In genomic region chr2:216012830-216013079, GRCh38 we compare ENCODE assay signal across 9 cellular contexts. TPM values are rescaled to one million over a fixed set of nuclear protein-coding genes. Genes with fewer than 3 reads are reported as not detected.
DNase-seq lines count a peak whose midpoint lies in the region; ATAC-seq, FAIRE-seq and TF ChIP-seq lines count a peak whose summit lies in the region.
"Had no signal": no experiment of that assay in that cellular context is flagged by ENCODE, and none has a peak within 500 bp of the region (broad histone marks: within the 10 kb centered on the region; RNA-seq: fewer than 3 reads in every experiment).

No MANE protein-coding gene starts in this region.

- H3K4me3 ChIP-seq in keratinocyte (ENCODE audit: control insufficient read depth in 2 of 3, extremely low read depth in 1 of 3, insufficient read depth in 2 of 3, low read depth in 1 of 3, low read length in 3 of 3) (peak overlapping the region; percentile 67 to 99 (median 96)), stomach (peak overlapping the region; percentile 54 to 84 (median 75))

- H3K36me3 ChIP-seq in keratinocyte (ENCODE audit: control insufficient read depth in 2 of 2, extremely low read depth in 1 of 2, insufficient read depth in 2 of 2, low read length in 2 of 2), result no peaks in the 10 kb centered on the region
- no peaks in the 10 kb centered on the region for H3K36me3 ChIP-seq in stomach

- H3K27ac Mint-ChIP-seq in activated naive CD4-positive, alpha-beta T cell treated with anti-CD3 and anti-CD28 coated beads, Interleukin-2, amount 50 U/mL, for 72 hours, result peak overlapping the region; percentile 29 to 82

- ATAC-seq in activated naive CD4-positive, alpha-beta T cell treated with anti-CD3 and anti-CD28 coated beads, Interleukin-2, amount 50 U/mL, for 72 hours, result no peak
- ATAC-seq in HG02840 (IDR thresholded peaks at IDR 0.05; ENCODE audit: low FRiP score, unreplicated experiment), result no peak

- H3K4me1 ChIP-seq in keratinocyte (ENCODE audit: control insufficient read depth, extremely low read depth, insufficient read depth, low read length) (peaks cover 18% of the 10 kb centered on the region), stomach (peaks cover 0 to 23% (median 11%) of the 10 kb centered on the region in 4 donors)

- DNase-seq in DMS53 (lab: John Stamatoyannopoulos, UW), result peak; percentile 39
- no peak for DNase-seq in DMS53 treated with DMSO at 0.1 percent for 48 hours (lab: John Stamatoyannopoulos, UW; ENCODE audit: unreplicated experiment)
- no peak for DNase-seq in activated naive CD4-positive, alpha-beta T cell treated with anti-CD3 and anti-CD28 coated beads, Interleukin-2, amount 50 U/mL, for 72 hours (ENCODE audit: low spot score in 2 of 2)
- no peak for DNase-seq in keratinocyte (ENCODE audit: low read depth, low spot score)
- no peak for DNase-seq in stomach
- no peak for DNase-seq in NCI-H2196 treated with DMSO at 0.1 percent for 48 hours (lab: John Stamatoyannopoulos, UW; ENCODE audit: unreplicated experiment)
- no peak for DNase-seq in NCI-H1092 treated with DMSO at 0.1 percent for 48 hours (lab: John Stamatoyannopoulos, UW)

- WGBS in stomach, 5 donors, result 5 to 15% (median 11%) methylated on average over 6 of the region's 6 CpGs

- H3K79me2 ChIP-seq in keratinocyte (ENCODE audit: control insufficient read depth, insufficient read depth, low read length), result peaks cover 40% of the 10 kb centered on the region

- H2AFZ ChIP-seq in keratinocyte (ENCODE audit: control insufficient read depth, low read length), result peak overlapping the region; percentile 84

- H3K9me3 Mint-ChIP-seq in activated naive CD4-positive, alpha-beta T cell treated with anti-CD3 and anti-CD28 coated beads, Interleukin-2, amount 50 U/mL, for 72 hours, result no peaks in the 10 kb centered on the region

- H3K4me2 ChIP-seq in keratinocyte (ENCODE audit: control insufficient read depth, extremely low read depth, insufficient read depth, low read depth, low read length), result peak overlapping the region; percentile 90

- H3K9me1 ChIP-seq in keratinocyte (ENCODE audit: control insufficient read depth, extremely low read depth, insufficient read depth, low read length), result no peaks in the 10 kb centered on the region

- H3K36me3 Mint-ChIP-seq in activated naive CD4-positive, alpha-beta T cell treated with anti-CD3 and anti-CD28 coated beads, Interleukin-2, amount 50 U/mL, for 72 hours, result peaks cover 0 to 5% of the 10 kb centered on the region in 2 donors

- dilution Hi-C loops in keratinocyte (cut with MboI; ENCODE audit: extremely low pct_ligation_motif_present, low sequenced_read_pairs), result no loop called here

- no peak for TF ChIP-seq POLR2A in stomach (IDR thresholded peaks at IDR 0.05)

- no peak for TF ChIP-seq EP300 in stomach (IDR thresholded peaks at IDR 0.05)

- peak overlapping the region; percentile 92 for H3K9ac ChIP-seq in keratinocyte (ENCODE audit: control insufficient read depth, extremely low read depth, insufficient read depth, low read length)

- FAIRE-seq in keratinocyte (lab: Jason Lieb, UNC), result no peak

- H3K27ac ChIP-seq in keratinocyte (ENCODE audit: control insufficient read depth, insufficient read depth, low read length) (peak overlapping the region; percentile 97), stomach (peak overlapping the region; percentile 52 to 86 (median 66))
- H3K27ac ChIP-seq: 22Rv1 had no signal

- TF ChIP-seq CTCF in keratinocyte (optimal IDR thresholded peaks at IDR 0.05 in 1 of 3, IDR thresholded peaks at IDR 0.05 in 1 of 3, conservative IDR thresholded peaks at IDR 0.05 in 1 of 3; ENCODE audit: extremely low read depth in 1 of 3, insufficient read depth in 2 of 3, low read length in 3 of 3), result no peak
- no peak for TF ChIP-seq CTCF in stomach (IDR thresholded peaks at IDR 0.05)

- H3K27me3 ChIP-seq in keratinocyte (ENCODE audit: control insufficient read depth, extremely low read depth, insufficient read depth, low read length) (no peaks in the 10 kb centered on the region), stomach (no peaks in the 10 kb centered on the region)

- intact Hi-C loops in stomach (cut with DNase I; ENCODE audit: low total_unique reads), result no loop called here

- H4K20me1 ChIP-seq in keratinocyte (ENCODE audit: control insufficient read depth, extremely low read depth, insufficient read depth, low read length), result no peaks in the 10 kb centered on the region

- H3K9me3 ChIP-seq in keratinocyte (ENCODE audit: control insufficient read depth, low read depth, low read length), result no peaks in the 10 kb centered on the region
- no peaks in the 10 kb centered on the region for H3K9me3 ChIP-seq in stomach

RNA-seq across cellular contexts. Expression of gene MREG, which starts 0.6 kb away (rescaled TPM):
- 1 to 10 TPM; 4.9 to 7.3 TPM for total RNA-seq in activated naive CD4-positive, alpha-beta T cell treated with anti-CD3 and anti-CD28 coated beads, Interleukin-2, amount 50 U/mL, for 72 hours
- polyA plus RNA-seq in keratinocyte (27.0 to 32.9 TPM (median 27.0 TPM) in 3 replicates), stomach (1 to 10 TPM; 2.6 to 7.3 (median 2.6) TPM)
- polyA plus RNA-seq in keratinocyte (2011; ENCODE audit: low read depth), result 32.5 TPM
- polyA plus RNA-seq in keratinocyte (2011; cell fraction: cytosol; rRNA removed), result 20.7 and 31.3 TPM in 2 replicates
- polyA plus RNA-seq in keratinocyte (2011; cell fraction: nucleus; rRNA removed), result 15.0 and 18.9 TPM in 2 replicates
- 22.3 and 26.3 TPM in 2 replicates for polyA plus RNA-seq in keratinocyte (2012; ENCODE audit: low replicate concordance)
- 11.2 to 30.7 TPM (median 26.8 TPM) in 3 replicates for polyA minus RNA-seq in keratinocyte
- 36.4 TPM for polyA minus RNA-seq in keratinocyte (2011; cell fraction: cytosol; rRNA and poly(A)+ RNA removed)
- 10.0 and 18.5 TPM in 2 replicates for polyA minus RNA-seq in keratinocyte (2011; cell fraction: nucleus; rRNA and poly(A)+ RNA removed)
- total RNA-seq in stomach, result 10 to 100 TPM in 1 of 5 donors, 1 to 10 TPM in 4; 2.2 to 21.7 (median 5.5) TPM
